Comparison of ENCODE assay signal across 8 cellular contexts in genomic region chr13:91313103-91313502, GRCh38. TPM values are rescaled to one million over a fixed set of nuclear protein-coding genes. Genes with fewer than 3 reads are reported as not detected.
A peak's percentile ranks its signal among the peaks of the same experiment; 100 is the strongest.
DNase-seq lines count a peak whose midpoint lies in the region; ATAC-seq and TF ChIP-seq lines count a peak whose summit lies in the region.

No MANE protein-coding gene starts in this region.

- H2AK5ac ChIP-seq in mesenchymal stem cell (ENCODE audit: low read length, severe bottlenecking), result no peak overlapping the region

- no peak overlapping the region for H3K4me3 ChIP-seq in mesenchymal stem cell (ENCODE audit: insufficient read depth in 1 of 2, low read depth in 1 of 2, low read length in 2 of 2)

- CTCF ChIA-PET in MCF 10A (lab: Yijun Ruan, JAX), result interaction anchor here (1.0 kb wide), 1 partner anchor 315 kb away, joined by 3 read pairs; no protein-coding TSS in a partner anchor

- no peak overlapping the region for H3K18ac ChIP-seq in mesenchymal stem cell (ENCODE audit: low read depth in 1 of 2, low read length in 2 of 2)

- no peak overlapping the region for H2BK15ac ChIP-seq in mesenchymal stem cell (ENCODE audit: low read depth, poor library complexity, severe bottlenecking)

- POLR2A ChIA-PET in MCF 10A (lab: Yijun Ruan, JAX), result no interaction called here

- no peaks in the 10 kb centered on the region for H3K79me1 ChIP-seq in mesenchymal stem cell (replicated peaks; ENCODE audit: low read length, poor library complexity, severe bottlenecking)

- peaks cover 82% of the 10 kb centered on the region for H3K27me3 Mint-ChIP-seq in MCF 10A (ENCODE audit: insufficient read depth, unreplicated experiment)

- no peaks in the 10 kb centered on the region for H3K9me3 Mint-ChIP-seq in MCF 10A (ENCODE audit: unreplicated experiment)

- 70% methylated on average over 4 of the region's 5 CpGs for WGBS in mesenchymal stem cell

- H4K8ac ChIP-seq in mesenchymal stem cell (ENCODE audit: low read length), result no peak overlapping the region

- H3K27me3 ChIP-seq in mesenchymal stem cell (ENCODE audit: control insufficient read depth in 1 of 2, insufficient read depth in 1 of 2, low read length in 2 of 2), result no peaks in the 10 kb centered on the region

- no peak overlapping the region for H3K27ac Mint-ChIP-seq in MCF 10A (ENCODE audit: low read depth, unreplicated experiment)

- no peaks in the 10 kb centered on the region for H3K4me1 Mint-ChIP-seq in MCF 10A (ENCODE audit: insufficient read depth, unreplicated experiment)

- no peaks in the 10 kb centered on the region for H3K9me3 ChIP-seq in mesenchymal stem cell (ENCODE audit: control insufficient read depth, low read length)

- no peak overlapping the region for H3K9ac ChIP-seq in mesenchymal stem cell (ENCODE audit: low read length)

- no peak for TF ChIP-seq POLR2A in GM18505 (IDR thresholded peaks at IDR 0.05; ENCODE audit: borderline replicate concordance, extremely low read depth, insufficient read depth, insufficient read length)

- no peaks in the 10 kb centered on the region for H3K36me3 Mint-ChIP-seq in MCF 10A (ENCODE audit: insufficient read depth, unreplicated experiment)

- H2AFZ ChIP-seq in mesenchymal stem cell (ENCODE audit: low read depth, low read length), result no peak overlapping the region

- intact Hi-C loops in MCF 10A (cut with micrococcal nuclease), result loop anchor here (2.0 kb wide), 2 partner anchors 34 to 410 kb away; partner anchors contain the start of gene MIR17HG

- DNase-seq in NCI-H748 (lab: John Stamatoyannopoulos, UW; ENCODE audit: unreplicated experiment), result peak; percentile 63
- DNase-seq in MCF 10A (ENCODE audit: unreplicated experiment), result peak; percentile 30
- DNase-seq in mesenchymal stem cell, result peak; percentile 38
- no peak for DNase-seq in HuH-7 (ENCODE audit: low spot score)
- DNase-seq in NCI-H187 (lab: John Stamatoyannopoulos, UW), result no peak

- no peak overlapping the region for H3K23ac ChIP-seq in mesenchymal stem cell (ENCODE audit: low read length in 2 of 2)

- H3K4ac ChIP-seq in mesenchymal stem cell (ENCODE audit: low read depth in 1 of 2, low read length in 2 of 2), result no peak overlapping the region

- BruUV-seq in MCF 10A (replicated peaks; lab: Mats Ljungman, UMichigan), result no TSS peak

- H3K36me3 ChIP-seq in mesenchymal stem cell (ENCODE audit: control insufficient read depth in 1 of 2, insufficient read depth in 2 of 2, low read depth in 1 of 2, low read length in 2 of 2), result no peaks in the 10 kb centered on the region

- H3K4me3 Mint-ChIP-seq in MCF 10A (ENCODE audit: unreplicated experiment), result no peak overlapping the region

- no peak overlapping the region for H4K91ac ChIP-seq in mesenchymal stem cell (ENCODE audit: low read length)

- no peak overlapping the region for H3K14ac ChIP-seq in mesenchymal stem cell (ENCODE audit: low read length in 2 of 2)

- H2BK120ac ChIP-seq in mesenchymal stem cell (ENCODE audit: low read depth, low read length), result no peak overlapping the region

- ATAC-seq in GM18505 (IDR thresholded peaks at IDR 0.05; ENCODE audit: unreplicated experiment) (peak; percentile 73), HG02840 (IDR thresholded peaks at IDR 0.05; ENCODE audit: low FRiP score, unreplicated experiment) (peak; percentile 69)

- H3K27ac ChIP-seq in C4-2B (no peak overlapping the region), mesenchymal stem cell (ENCODE audit: low read length, poor library complexity, severe bottlenecking) (no peak overlapping the region)

- TF ChIP-seq CTCF in C4-2B (conservative IDR thresholded peaks at IDR 0.05) (peak; percentile 56), MCF 10A (IDR thresholded peaks at IDR 0.05; ENCODE audit: unreplicated experiment) (peak; percentile 18)

- H2BK5ac ChIP-seq in mesenchymal stem cell (ENCODE audit: low read depth, low read length, poor library complexity, severe bottlenecking), result no peak overlapping the region

- no peak overlapping the region for H3K4me2 ChIP-seq in mesenchymal stem cell (ENCODE audit: low read length, poor library complexity, severe bottlenecking)

- H3K4me1 ChIP-seq in mesenchymal stem cell (ENCODE audit: control insufficient read depth, insufficient read depth, low read depth, low read length), result no peaks in the 10 kb centered on the region

- H2BK12ac ChIP-seq in mesenchymal stem cell (ENCODE audit: low read length in 2 of 2), result no peak overlapping the region

RNA-seq across cellular contexts. Expression of gene MIR17HG, which starts 34.4 kb away (rescaled TPM):
- 3.1 and 8.1 TPM in 2 replicates for total RNA-seq in MCF 10A (2022)
- polyA plus RNA-seq in mesenchymal stem cell (2013, experiment 1 of 2), result 0.10 TPM
- 0.12 TPM for polyA plus RNA-seq in mesenchymal stem cell (2013, experiment 2 of 2)

Comparison
In these comparisons a context has a peak if more than half of its experiments do, and no peak if none do; other contexts are left out.
1. DNase-seq: peak in NCI-H748 (single experiment), MCF 10A (single experiment) and mesenchymal stem cell (single experiment); none in HuH-7 (single experiment) and NCI-H187 (0 of 2).